Comparison of ENCODE assay signal across 22 cellular contexts in the genomic region with DNA sequence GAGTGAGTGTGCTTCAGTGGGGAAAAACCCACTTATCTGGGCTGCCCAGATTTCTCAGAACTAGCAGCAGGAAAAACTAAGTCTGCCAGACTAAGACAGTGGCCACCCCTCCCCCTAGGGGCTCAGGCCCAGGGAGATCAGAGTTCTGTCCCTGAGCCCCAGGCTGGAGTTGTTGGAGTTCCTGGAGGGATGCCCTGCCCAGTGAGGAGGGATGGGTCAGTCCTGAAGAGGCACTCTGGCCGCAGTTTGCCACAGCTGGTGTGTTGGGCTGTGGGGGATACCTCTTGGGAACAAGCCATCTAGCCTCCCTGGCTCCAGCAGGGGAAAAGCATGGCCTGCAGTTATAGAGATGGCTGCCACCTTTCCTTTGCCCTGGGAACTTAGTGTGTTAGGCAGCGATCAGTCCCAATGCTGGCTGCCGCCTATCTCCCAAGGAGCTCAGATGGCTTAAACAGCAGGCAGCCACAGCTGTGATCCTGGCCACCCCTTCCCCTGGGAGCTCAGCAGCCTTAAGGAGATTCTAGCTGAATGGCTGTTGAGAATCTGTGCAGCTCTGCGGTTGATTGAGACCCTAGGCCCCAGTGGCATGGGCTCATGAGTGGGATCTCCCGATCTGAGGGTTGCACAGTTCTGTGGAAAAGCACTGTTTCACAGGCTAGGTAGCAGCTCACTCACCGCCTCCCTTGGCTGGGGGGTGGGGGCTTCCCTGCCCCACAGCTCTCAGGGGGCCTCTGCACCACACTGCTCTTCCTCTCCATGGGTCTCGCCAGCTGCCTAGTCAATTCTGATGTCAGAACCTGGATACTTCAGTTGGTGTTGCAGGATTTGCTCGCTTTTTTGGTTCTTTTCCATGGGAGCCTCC. TPM values are rescaled to one million over a fixed set of nuclear protein-coding genes. Genes with fewer than 3 reads are reported as not detected.
A peak's percentile ranks its signal among the peaks of the same experiment; 100 is the strongest.
DNase-seq lines count a peak whose midpoint lies in the region; ATAC-seq and TF ChIP-seq lines count a peak whose summit lies in the region.
"Had no signal": no experiment of that assay in that cellular context is flagged by ENCODE, and none has a peak within 500 bp of the region (broad histone marks: within the 10 kb centered on the region; RNA-seq: fewer than 3 reads in every experiment).

No MANE protein-coding gene starts in this region.

- no peaks in the 10 kb centered on the region for H3K79me2 ChIP-seq in DND-41 (ENCODE audit: insufficient read depth, low read length)

- H3K27me3 ChIP-seq in BLaER1 (no peaks in the 10 kb centered on the region), DND-41 (ENCODE audit: insufficient read depth, low read length, poor library complexity) (no peaks in the 10 kb centered on the region), WERI-Rb-1 (ENCODE audit: insufficient read depth, low read depth, severe bottlenecking) (peaks cover 75% of the 10 kb centered on the region), right lobe of liver (no peaks in the 10 kb centered on the region)
- H3K27me3 ChIP-seq: Peyer's patch had no signal

- intact Hi-C loops in right lobe of liver (cut with DNase I) = no loop called here

- H3K4me3 ChIP-seq in BLaER1 (no peak overlapping the region), DND-41 (ENCODE audit: low read depth in 1 of 2, low read length in 2 of 2) (no peak overlapping the region), WERI-Rb-1 (ENCODE audit: low read depth, low read length) (no peak overlapping the region), right lobe of liver (no peak overlapping the region)
- H3K4me3 ChIP-seq: A549, GM23248, HAP-1, Peyer's patch had no signal

- H3K9me3 ChIP-seq in BLaER1 = peaks cover 5% of the 10 kb centered on the region; the same call in 1 of the 2 replicates
- no peaks in the 10 kb centered on the region for H3K9me3 ChIP-seq in DND-41 (ENCODE audit: insufficient read depth, low read length, severe bottlenecking)
- H3K9me3 ChIP-seq in WERI-Rb-1 (ENCODE audit: severe bottlenecking) = no peaks in the 10 kb centered on the region
- H3K9me3 ChIP-seq in right lobe of liver = no peaks in the 10 kb centered on the region
- H3K9me3 ChIP-seq: A549, HAP-1, Peyer's patch had no signal

- H3K27ac ChIP-seq in BLaER1 (peak overlapping the region; percentile 57; the same call in 1 of the 2 replicates), DND-41 (ENCODE audit: low read length) (no peak overlapping the region), WERI-Rb-1 (no peak overlapping the region), right lobe of liver (no peak overlapping the region)
- H3K27ac ChIP-seq: A549, C4-2B, GM23248, Peyer's patch had no signal

- peak overlapping the region; percentile 35; the same call in 1 of the 2 replicates for H3K9ac ChIP-seq in BLaER1
- no peak overlapping the region for H3K9ac ChIP-seq in DND-41 (ENCODE audit: low read depth, low read length)
- H3K9ac ChIP-seq: GM23248 had no signal

- no peaks in the 10 kb centered on the region for H3K27me3 Mint-ChIP-seq in osteocyte (ENCODE audit: unreplicated experiment)
- H3K27me3 Mint-ChIP-seq: IgD-negative memory B cell had no signal

- peak overlapping the region; percentile 83 for H3K4me2 ChIP-seq in BLaER1
- no peak overlapping the region for H3K4me2 ChIP-seq in DND-41 (ENCODE audit: insufficient read depth, low read length)
- H3K4me2 ChIP-seq: A549 had no signal

- no peaks in the 10 kb centered on the region for H3K9me3 Mint-ChIP-seq in osteocyte (ENCODE audit: unreplicated experiment)

- H4K20me1 ChIP-seq in BLaER1 = no peaks in the 10 kb centered on the region
- H4K20me1 ChIP-seq in DND-41 (ENCODE audit: insufficient read depth, low read length) = no peaks in the 10 kb centered on the region

- H3K36me3 ChIP-seq in BLaER1 (no peaks in the 10 kb centered on the region), DND-41 (ENCODE audit: insufficient read depth, low read length) (no peaks in the 10 kb centered on the region), WERI-Rb-1 (no peaks in the 10 kb centered on the region), right lobe of liver (no peaks in the 10 kb centered on the region)
- H3K36me3 ChIP-seq: HAP-1, Peyer's patch had no signal

- WGBS in right lobe of liver (ENCODE audit: insufficient coverage, low coverage, low lambda C conversion rate, missing lambda C conversion rate) = 80% methylated on average over 2 of the region's 8 CpGs

- H3K27ac Mint-ChIP-seq in osteocyte (ENCODE audit: unreplicated experiment) = no peak overlapping the region
- H3K27ac Mint-ChIP-seq: IgD-negative memory B cell had no signal

- H2AFZ ChIP-seq in DND-41 (ENCODE audit: low read depth, low read length) = no peak overlapping the region
- H2AFZ ChIP-seq: GM23248 had no signal

- ATAC-seq in DND-41 (ENCODE audit: insufficient read depth, low read depth) (peak; percentile 42; the same call in 2 of the 3 replicates), right lobe of liver (no peak), GM19395 (IDR thresholded peaks at IDR 0.05; ENCODE audit: unreplicated experiment) (no peak)
- ATAC-seq: A549 had no signal

- no peak for TF ChIP-seq POLR2A in right lobe of liver (IDR thresholded peaks at IDR 0.05)

- TF ChIP-seq CTCF in DND-41 (IDR thresholded peaks at IDR 0.05; ENCODE audit: borderline replicate concordance, extremely low read depth, low read length, poor library complexity, severe bottlenecking) (no peak), WERI-Rb-1 (IDR thresholded peaks at IDR 0.05; ENCODE audit: low read depth, low read length) (no peak), osteocyte (IDR thresholded peaks at IDR 0.05) (no peak), right lobe of liver (IDR thresholded peaks at IDR 0.05) (no peak)

- DNase-seq in DND-41 = no peak
- DNase-seq in WERI-Rb-1 = peak; percentile 14
- peak; percentile 77 for DNase-seq in osteocyte (ENCODE audit: extremely low spot score, unreplicated experiment)
- DNase-seq in NCI-H146 treated with DMSO at 0.1 percent for 48 hours (lab: John Stamatoyannopoulos, UW; ENCODE audit: unreplicated experiment) = no peak
- no peak for DNase-seq in AML-193 (lab: John Stamatoyannopoulos, UW)
- DNase-seq in right lobe of liver = no peak
- DNase-seq: DMS 273 treated with DMSO at 0.1 percent for 48 hours, GM23248, Karpas-422, NCI-H1436, NCI-H2029, NCI-H446, NCI-H526 treated with DMSO at 0.1 percent for 48 hours, Peyer's patch, Right ventricle myocardium superior had no signal

- H3K4me1 Mint-ChIP-seq in osteocyte (ENCODE audit: unreplicated experiment) = no peaks in the 10 kb centered on the region

- no peaks in the 10 kb centered on the region for H3K36me3 Mint-ChIP-seq in osteocyte (ENCODE audit: unreplicated experiment)

- H3K4me1 ChIP-seq in BLaER1 = peaks cover 54% of the 10 kb centered on the region
- no peaks in the 10 kb centered on the region for H3K4me1 ChIP-seq in DND-41 (ENCODE audit: insufficient read depth, low read length)
- H3K4me1 ChIP-seq in right lobe of liver = no peaks in the 10 kb centered on the region
- H3K4me1 ChIP-seq: A549, HAP-1, Peyer's patch had no signal

- no peak overlapping the region for H3K4me3 Mint-ChIP-seq in osteocyte (ENCODE audit: unreplicated experiment)
- H3K4me3 Mint-ChIP-seq: IgD-negative memory B cell had no signal

RNA-seq across cellular contexts. Expression of a gene that starts 13.2 kb away (rescaled TPM):
- total RNA-seq in osteocyte = not detected in 2 replicates
- total RNA-seq in right lobe of liver = under 1 TPM in 2 of 6 experiments, not detected in 4; 0.31 to 0.37 TPM
- total RNA-seq: GM23248, MCF 10A, Right ventricle myocardium superior had no signal

RNA-seq across cellular contexts. Expression of a gene that starts 24.5 kb away (rescaled TPM):
- total RNA-seq in osteocyte = 1.1 TPM in 2 replicates
- total RNA-seq in right lobe of liver = 1 to 10 TPM in 5 of 6 experiments, under 1 TPM in 1; 0.73 to 5.1 (median 3.9) TPM

Comparison
In these comparisons a context has a peak if more than half of its experiments do, and no peak if none do; other contexts are left out.
1. DNase-seq: peak in WERI-Rb-1 (single experiment) and osteocyte (single experiment); none in DND-41 (single experiment), NCI-H146 treated with DMSO at 0.1 percent for 48 hours (single experiment), AML-193 (0 of 2) and right lobe of liver (0 of 3).